ENCODE assay signal across 1 cellular context in the genomic region with DNA sequence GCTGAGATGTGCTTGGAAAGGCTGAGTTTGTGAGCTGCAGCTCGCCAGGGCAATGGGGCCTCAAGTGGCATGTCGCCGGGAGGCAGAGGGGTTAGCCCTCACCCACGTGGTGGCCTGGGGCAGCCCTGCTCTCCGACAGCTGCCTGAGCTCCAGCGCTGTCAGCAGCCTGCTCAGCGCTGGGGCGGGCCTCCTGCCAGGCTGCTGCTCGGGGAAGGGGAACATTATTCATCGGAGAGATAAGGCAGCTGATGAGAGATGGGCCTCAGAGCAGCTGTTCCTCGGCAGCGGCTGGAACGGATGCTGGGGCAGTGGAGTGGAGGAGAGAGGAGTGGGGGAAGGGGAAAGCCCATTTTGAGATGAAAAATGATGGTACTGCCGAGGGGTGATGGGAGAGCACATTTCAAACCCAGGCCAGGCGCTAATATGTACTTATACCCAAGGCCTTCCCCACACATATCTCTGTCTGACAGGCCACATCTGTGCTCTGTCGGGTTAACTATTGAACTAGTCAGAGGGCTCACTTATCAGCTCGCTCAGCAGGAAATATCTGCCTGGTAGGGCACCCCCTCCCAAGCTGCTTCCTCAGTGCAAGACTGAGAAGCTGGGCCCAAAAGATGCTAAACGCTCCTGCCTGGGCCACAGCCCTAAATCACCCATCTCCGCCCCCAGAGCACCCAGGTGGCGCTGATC.
TF ChIP-seq lines count a peak whose summit lies in the region.

No MANE protein-coding gene starts in this region.

TF ChIP-seq in K562, 482 proteins besides CTCF, POLR2A, EP300 and RAD21 (continued from another document and continues in another):
- TF ChIP-seq FOXP4 (CRISPR knock-in tag; IDR thresholded peaks at IDR 0.05; ENCODE audit: borderline replicate concordance), result no peak
- no peak for TF ChIP-seq C11orf30 (IDR thresholded peaks at IDR 0.05; ENCODE audit: low read depth)
- TF ChIP-seq MLLT1 (IDR thresholded peaks at IDR 0.05), result no peak
- TF ChIP-seq ZNF740 (CRISPR knock-in tag; IDR thresholded peaks at IDR 0.05), result 0 out of 2 replicates have a peak, but pooled peaks have one; percentile 33
- TF ChIP-seq ZNF740 (tag; IDR thresholded peaks at IDR 0.05), result no peak; a peak in 1 of 4 replicates
- peak; percentile 64 for TF ChIP-seq NEUROD1 (IDR thresholded peaks at IDR 0.05; ENCODE audit: borderline replicate concordance, low read depth, low read length, partially characterized antibody)
- TF ChIP-seq ZNF23 (CRISPR knock-in tag; IDR thresholded peaks at IDR 0.05), result no peak
- TF ChIP-seq BRCA1 (IDR thresholded peaks at IDR 0.05), result no peak
- TF ChIP-seq BRCA1 (CRISPR knock-in tag; IDR thresholded peaks at IDR 0.05), result no peak
- peak; percentile 84 for TF ChIP-seq ZNF766 (CRISPR knock-in tag; conservative IDR thresholded peaks at IDR 0.05)
- no peak for TF ChIP-seq SREBF2 (CRISPR knock-in tag; IDR thresholded peaks at IDR 0.05)
- TF ChIP-seq NR2C2 (CRISPR knock-in tag; IDR thresholded peaks at IDR 0.05), result no peak
- no peak; the same call in 1 of the 2 replicates for TF ChIP-seq NR2C2 (tag; IDR thresholded peaks at IDR 0.05)
- TF ChIP-seq SETDB1 (IDR thresholded peaks at IDR 0.05; ENCODE audit: low read length), result no peak
- TF ChIP-seq ELF2 (CRISPR knock-in tag; IDR thresholded peaks at IDR 0.05), result no peak
- TF ChIP-seq DIDO1 (tag; IDR thresholded peaks at IDR 0.05; ENCODE audit: low read depth), result no peak
- peak; percentile 32; the same call in 1 of the 2 replicates for TF ChIP-seq ZKSCAN8 (CRISPR knock-in tag; IDR thresholded peaks at IDR 0.05)
- no peak for TF ChIP-seq NFRKB (IDR thresholded peaks at IDR 0.05; ENCODE audit: low read depth)
- peak; percentile 97 for TF ChIP-seq CBFA2T2 (conservative IDR thresholded peaks at IDR 0.05)
- no peak for TF ChIP-seq GTF2F1 (IDR thresholded peaks at IDR 0.05; ENCODE audit: low read depth, low read length)
- TF ChIP-seq TRIM28 (IDR thresholded peaks at IDR 0.05), result no peak
- TF ChIP-seq IRF2 (CRISPR knock-in tag; IDR thresholded peaks at IDR 0.05), result no peak
- peak; percentile 54 for TF ChIP-seq EGR1 (conservative IDR thresholded peaks at IDR 0.05)
- TF ChIP-seq CHD2 (IDR thresholded peaks at IDR 0.05; ENCODE audit: low read depth, low read length), result no peak
- no peak for TF ChIP-seq XRCC3 (IDR thresholded peaks at IDR 0.05)
- TF ChIP-seq, protein P1, sequence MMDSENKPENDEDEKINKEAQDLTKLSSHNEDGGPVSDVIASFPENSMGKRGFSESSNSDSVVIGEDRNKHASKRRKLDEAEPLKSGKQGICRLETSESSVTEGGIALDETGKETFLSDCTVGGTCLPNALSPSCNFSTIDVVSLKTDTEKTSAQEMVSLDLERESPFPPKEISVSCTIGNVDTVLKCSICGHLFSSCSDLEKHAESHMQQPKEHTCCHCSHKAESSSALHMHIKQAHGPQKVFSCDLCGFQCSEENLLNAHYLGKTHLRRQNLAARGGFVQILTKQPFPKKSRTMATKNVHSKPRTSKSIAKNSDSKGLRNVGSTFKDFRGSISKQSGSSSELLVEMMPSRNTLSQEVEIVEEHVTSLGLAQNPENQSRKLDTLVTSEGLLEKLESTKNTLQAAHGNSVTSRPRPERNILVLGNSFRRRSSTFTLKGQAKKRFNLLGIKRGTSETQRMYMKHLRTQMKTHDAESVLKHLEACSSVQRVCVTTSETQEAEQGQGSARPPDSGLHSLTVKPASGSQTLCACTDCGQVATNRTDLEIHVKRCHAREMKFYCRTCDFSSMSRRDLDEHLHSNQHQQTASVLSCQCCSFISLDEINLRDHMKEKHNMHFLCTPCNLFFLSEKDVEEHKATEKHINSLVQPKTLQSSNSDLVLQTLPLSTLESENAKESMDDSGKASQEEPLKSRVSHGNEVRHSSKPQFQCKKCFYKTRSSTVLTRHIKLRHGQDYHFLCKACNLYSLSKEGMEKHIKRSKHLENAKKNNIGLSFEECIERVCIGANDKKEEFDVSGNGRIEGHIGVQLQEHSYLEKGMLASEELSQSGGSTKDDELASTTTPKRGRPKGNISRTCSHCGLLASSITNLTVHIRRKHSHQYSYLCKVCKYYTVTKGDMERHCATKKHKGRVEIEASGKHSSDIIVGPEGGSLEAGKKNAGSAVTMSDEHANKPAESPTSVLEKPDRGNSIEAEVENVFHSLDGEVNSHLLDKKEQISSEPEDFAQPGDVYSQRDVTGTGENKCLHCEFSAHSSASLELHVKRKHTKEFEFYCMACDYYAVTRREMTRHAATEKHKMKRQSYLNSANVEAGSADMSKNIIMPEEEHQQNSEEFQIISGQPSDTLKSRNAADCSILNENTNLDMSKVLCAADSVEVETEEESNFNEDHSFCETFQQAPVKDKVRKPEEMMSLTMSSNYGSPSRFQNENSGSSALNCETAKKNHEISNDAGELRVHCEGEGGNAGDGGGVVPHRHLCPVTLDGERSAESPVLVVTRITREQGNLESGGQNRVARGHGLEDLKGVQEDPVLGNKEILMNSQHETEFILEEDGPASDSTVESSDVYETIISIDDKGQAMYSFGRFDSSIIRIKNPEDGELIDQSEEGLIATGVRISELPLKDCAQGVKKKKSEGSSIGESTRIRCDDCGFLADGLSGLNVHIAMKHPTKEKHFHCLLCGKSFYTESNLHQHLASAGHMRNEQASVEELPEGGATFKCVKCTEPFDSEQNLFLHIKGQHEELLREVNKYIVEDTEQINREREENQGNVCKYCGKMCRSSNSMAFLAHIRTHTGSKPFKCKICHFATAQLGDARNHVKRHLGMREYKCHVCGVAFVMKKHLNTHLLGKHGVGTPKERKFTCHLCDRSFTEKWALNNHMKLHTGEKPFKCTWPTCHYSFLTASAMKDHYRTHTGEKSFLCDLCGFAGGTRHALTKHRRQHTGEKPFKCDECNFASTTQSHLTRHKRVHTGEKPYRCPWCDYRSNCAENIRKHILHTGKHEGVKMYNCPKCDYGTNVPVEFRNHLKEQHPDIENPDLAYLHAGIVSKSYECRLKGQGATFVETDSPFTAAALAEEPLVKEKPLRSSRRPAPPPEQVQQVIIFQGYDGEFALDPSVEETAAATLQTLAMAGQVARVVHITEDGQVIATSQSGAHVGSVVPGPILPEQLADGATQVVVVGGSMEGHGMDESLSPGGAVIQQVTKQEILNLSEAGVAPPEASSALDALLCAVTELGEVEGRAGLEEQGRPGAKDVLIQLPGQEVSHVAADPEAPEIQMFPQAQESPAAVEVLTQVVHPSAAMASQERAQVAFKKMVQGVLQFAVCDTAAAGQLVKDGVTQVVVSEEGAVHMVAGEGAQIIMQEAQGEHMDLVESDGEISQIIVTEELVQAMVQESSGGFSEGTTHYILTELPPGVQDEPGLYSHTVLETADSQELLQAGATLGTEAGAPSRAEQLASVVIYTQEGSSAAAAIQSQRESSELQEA (IDR thresholded peaks at IDR 0.05; ENCODE audit: low read depth), result no peak
- TF ChIP-seq, protein P2, sequence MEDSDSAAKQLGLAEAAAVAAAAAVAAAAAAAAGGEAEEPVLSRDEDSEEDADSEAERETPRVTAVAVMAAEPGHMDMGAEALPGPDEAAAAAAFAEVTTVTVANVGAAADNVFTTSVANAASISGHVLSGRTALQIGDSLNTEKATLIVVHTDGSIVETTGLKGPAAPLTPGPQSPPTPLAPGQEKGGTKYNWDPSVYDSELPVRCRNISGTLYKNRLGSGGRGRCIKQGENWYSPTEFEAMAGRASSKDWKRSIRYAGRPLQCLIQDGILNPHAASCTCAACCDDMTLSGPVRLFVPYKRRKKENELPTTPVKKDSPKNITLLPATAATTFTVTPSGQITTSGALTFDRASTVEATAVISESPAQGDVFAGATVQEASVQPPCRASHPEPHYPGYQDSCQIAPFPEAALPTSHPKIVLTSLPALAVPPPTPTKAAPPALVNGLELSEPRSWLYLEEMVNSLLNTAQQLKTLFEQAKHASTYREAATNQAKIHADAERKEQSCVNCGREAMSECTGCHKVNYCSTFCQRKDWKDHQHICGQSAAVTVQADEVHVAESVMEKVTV (CRISPR knock-in tag; IDR thresholded peaks at IDR 0.05), result no peak
- peak; percentile 51; the same call in 1 of the 2 replicates for TF ChIP-seq BHLHE40 (IDR thresholded peaks at IDR 0.05; ENCODE audit: low read length)
- no peak for TF ChIP-seq ZBTB33 (CRISPR knock-in tag; IDR thresholded peaks at IDR 0.05)
- no peak for TF ChIP-seq ZNF3 (CRISPR knock-in tag; IDR thresholded peaks at IDR 0.05)
- TF ChIP-seq SRSF7 (optimal IDR thresholded peaks at IDR 0.05; ENCODE audit: low read depth, low read length), result no peak
- TF ChIP-seq, protein P3, sequence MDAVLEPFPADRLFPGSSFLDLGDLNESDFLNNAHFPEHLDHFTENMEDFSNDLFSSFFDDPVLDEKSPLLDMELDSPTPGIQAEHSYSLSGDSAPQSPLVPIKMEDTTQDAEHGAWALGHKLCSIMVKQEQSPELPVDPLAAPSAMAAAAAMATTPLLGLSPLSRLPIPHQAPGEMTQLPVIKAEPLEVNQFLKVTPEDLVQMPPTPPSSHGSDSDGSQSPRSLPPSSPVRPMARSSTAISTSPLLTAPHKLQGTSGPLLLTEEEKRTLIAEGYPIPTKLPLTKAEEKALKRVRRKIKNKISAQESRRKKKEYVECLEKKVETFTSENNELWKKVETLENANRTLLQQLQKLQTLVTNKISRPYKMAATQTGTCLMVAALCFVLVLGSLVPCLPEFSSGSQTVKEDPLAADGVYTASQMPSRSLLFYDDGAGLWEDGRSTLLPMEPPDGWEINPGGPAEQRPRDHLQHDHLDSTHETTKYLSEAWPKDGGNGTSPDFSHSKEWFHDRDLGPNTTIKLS (IDR thresholded peaks at IDR 0.05; ENCODE audit: borderline replicate concordance, low read depth), result no peak
- TF ChIP-seq STAT5A (IDR thresholded peaks at IDR 0.05; ENCODE audit: borderline replicate concordance, low read length), result peak; percentile 81
- peak; percentile 62; the same call in 1 of the 2 replicates for TF ChIP-seq ETS1 (conservative IDR thresholded peaks at IDR 0.05; ENCODE audit: control insufficient read depth, low read depth, low read length)
- TF ChIP-seq XRCC5 (IDR thresholded peaks at IDR 0.05; ENCODE audit: low read depth, low read length), result no peak
- TF ChIP-seq SMAD2 (IDR thresholded peaks at IDR 0.05; ENCODE audit: low read depth, low read length), result no peak
- TF ChIP-seq ZKSCAN3 (CRISPR knock-in tag; IDR thresholded peaks at IDR 0.05), result no peak
